Comparison of ENCODE assay signal across 29 cellular contexts in the genomic region with DNA sequence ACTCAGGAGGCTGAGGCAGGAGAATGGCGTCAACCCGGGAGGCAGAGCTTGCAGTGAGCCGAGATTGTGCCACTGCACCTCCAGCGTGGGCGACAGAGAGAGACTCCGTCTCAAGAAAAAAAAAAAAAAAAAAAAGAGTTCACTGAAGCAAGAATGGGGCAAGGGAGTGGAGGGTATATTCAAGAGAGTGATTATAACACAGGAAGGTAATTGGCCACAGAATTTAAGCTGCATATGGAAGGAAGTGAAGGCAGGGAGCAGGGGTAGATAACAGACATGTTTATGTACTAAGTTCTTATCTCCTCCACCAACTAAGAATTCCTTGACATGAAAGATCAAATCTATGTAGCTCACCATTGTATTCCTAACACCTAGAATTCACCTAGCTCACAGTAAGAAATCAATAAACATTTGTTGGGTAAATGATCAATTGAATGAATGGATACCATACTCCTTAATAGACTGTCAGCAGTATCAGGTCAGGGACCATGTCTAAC. TPM values are rescaled to one million over a fixed set of nuclear protein-coding genes. Genes with fewer than 3 reads are reported as not detected.
"Had no signal": no experiment of that assay in that cellular context is flagged by ENCODE, and none has a peak within 500 bp of the region (broad histone marks: within the 10 kb centered on the region; RNA-seq: fewer than 3 reads in every experiment).

No MANE protein-coding gene starts in this region.

- H3K27me3 Mint-ChIP-seq: stimulated activated memory B cell treated with anti-CD40 and anti-IgM and Interleukin-4, amounts not matched to agents 10 μg/mL and 1 μg/mL and 100 μg/mL, for 72 hours; stimulated activated naive CD8-positive, alpha-beta T cell treated with anti-CD3 and anti-CD28 coated beads, Interleukin-15, Interleukin-2, amounts not matched to agents 100 ng/mL and 50 ng/mL, for 24 hours had no signal

- H3K27ac Mint-ChIP-seq: nephron; stimulated activated memory B cell treated with anti-CD40 and anti-IgM and Interleukin-4, amounts not matched to agents 10 μg/mL and 1 μg/mL and 100 μg/mL, for 72 hours; stimulated activated naive CD8-positive, alpha-beta T cell treated with anti-CD3 and anti-CD28 coated beads, Interleukin-15, Interleukin-2, amounts not matched to agents 100 ng/mL and 50 ng/mL, for 24 hours had no signal

- ATAC-seq: gastroesophageal sphincter; stimulated activated memory B cell treated with anti-CD40 and anti-IgM and Interleukin-4, amounts not matched to agents 10 μg/mL and 1 μg/mL and 100 μg/mL, for 72 hours had no signal

- DNase-seq: colonic mucosa; dermis blood vessel endothelial cell; esophagus squamous epithelium; foreskin fibroblast; glutamatergic neuron; mammary epithelial cell; occipital lobe; retina; spleen; stimulated activated CD4-positive, alpha-beta T cell treated with anti-CD3 and anti-CD28 coated beads, Interleukin-15, amount 100 ng/mL, for 24 hours; stimulated activated CD4-positive, alpha-beta T cell treated with anti-CD3 and anti-CD28 coated beads, Interleukin-1b, Interleukin-23, amount 100 ng/mL, for 48 hours; stimulated activated CD4-positive, alpha-beta T cell treated with anti-CD3 and anti-CD28 coated beads, Interleukin-4, amount 100 ng/mL, for 24 hours; tibial artery; upper lobe of left lung had no signal

- H3K4me3 Mint-ChIP-seq: nephron; stimulated activated memory B cell treated with anti-CD40 and anti-IgM and Interleukin-4, amounts not matched to agents 10 μg/mL and 1 μg/mL and 100 μg/mL, for 72 hours; stimulated activated naive CD8-positive, alpha-beta T cell treated with anti-CD3 and anti-CD28 coated beads, Interleukin-15, Interleukin-2, amounts not matched to agents 100 ng/mL and 50 ng/mL, for 24 hours had no signal

- H3K36me3 Mint-ChIP-seq: stimulated activated memory B cell treated with anti-CD40 and anti-IgM and Interleukin-4, amounts not matched to agents 10 μg/mL and 1 μg/mL and 100 μg/mL, for 72 hours had no signal

- H3K4me1 Mint-ChIP-seq: nephron; stimulated activated memory B cell treated with anti-CD40 and anti-IgM and Interleukin-4, amounts not matched to agents 10 μg/mL and 1 μg/mL and 100 μg/mL, for 72 hours had no signal

- H3K9me3 Mint-ChIP-seq: nephron; stimulated activated memory B cell treated with anti-CD40 and anti-IgM and Interleukin-4, amounts not matched to agents 10 μg/mL and 1 μg/mL and 100 μg/mL, for 72 hours; stimulated activated naive CD8-positive, alpha-beta T cell treated with anti-CD3 and anti-CD28 coated beads, Interleukin-15, Interleukin-2, amounts not matched to agents 100 ng/mL and 50 ng/mL, for 24 hours had no signal

RNA-seq across cellular contexts. Expression of gene GKN2, which starts 37.3 kb away (rescaled TPM):
- total RNA-seq: dermis blood vessel endothelial cell, epithelial cell of proximal tubule, esophagus squamous epithelium, gastroesophageal sphincter, hepatocyte, kidney epithelial cell, mammary epithelial cell, mucosa of gallbladder, myocyte, occipital lobe, prostate gland, sciatic nerve, skeletal muscle tissue, spleen, vagina had no signal

RNA-seq across cellular contexts. Expression of gene BMP10, which starts 44.2 kb away (rescaled TPM):
- total RNA-seq: colonic mucosa, dermis blood vessel endothelial cell, epithelial cell of proximal tubule, esophagus squamous epithelium, kidney epithelial cell, mucosa of gallbladder, occipital lobe, prostate gland, sciatic nerve, skeletal muscle tissue, spleen, temporal lobe, upper lobe of left lung, vagina had no signal

RNA-seq across cellular contexts. Expression of gene GKN1, which starts 59.0 kb away (rescaled TPM):
- total RNA-seq: colonic mucosa, dermis blood vessel endothelial cell, epithelial cell of proximal tubule, liver, mammary epithelial cell, mucosa of gallbladder, myocyte, occipital lobe, prostate gland, sciatic nerve, skeletal muscle tissue, spleen, upper lobe of left lung, vagina had no signal
